1 cellular context compared by ENCODE assay signal in genomic region chrX:104137496-104137895, GRCh38.
TF ChIP-seq lines count a peak whose summit lies in the region.

No MANE protein-coding gene starts in this region.

TF ChIP-seq in GM23338, 12 proteins besides CTCF, POLR2A, EP300 and RAD21 (continued from another document):
- no peak for TF ChIP-seq REST (IDR thresholded peaks at IDR 0.05; ENCODE audit: unreplicated experiment)
- no peak for TF ChIP-seq STAT1 (IDR thresholded peaks at IDR 0.05; ENCODE audit: unreplicated experiment)
- TF ChIP-seq, protein P1, sequence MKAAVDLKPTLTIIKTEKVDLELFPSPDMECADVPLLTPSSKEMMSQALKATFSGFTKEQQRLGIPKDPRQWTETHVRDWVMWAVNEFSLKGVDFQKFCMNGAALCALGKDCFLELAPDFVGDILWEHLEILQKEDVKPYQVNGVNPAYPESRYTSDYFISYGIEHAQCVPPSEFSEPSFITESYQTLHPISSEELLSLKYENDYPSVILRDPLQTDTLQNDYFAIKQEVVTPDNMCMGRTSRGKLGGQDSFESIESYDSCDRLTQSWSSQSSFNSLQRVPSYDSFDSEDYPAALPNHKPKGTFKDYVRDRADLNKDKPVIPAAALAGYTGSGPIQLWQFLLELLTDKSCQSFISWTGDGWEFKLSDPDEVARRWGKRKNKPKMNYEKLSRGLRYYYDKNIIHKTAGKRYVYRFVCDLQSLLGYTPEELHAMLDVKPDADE (IDR thresholded peaks at IDR 0.05): no peak
- TF ChIP-seq CREB1 (CRISPR knock-in tag; IDR thresholded peaks at IDR 0.05; ENCODE audit: low read depth): no peak
- TF ChIP-seq POLR2AphosphoS5 (IDR thresholded peaks at IDR 0.05; ENCODE audit: low read depth): no peak
- no peak for TF ChIP-seq ZNF462 (CRISPR knock-in tag; IDR thresholded peaks at IDR 0.05)
- TF ChIP-seq ZNF331 (CRISPR knock-in tag; IDR thresholded peaks at IDR 0.05; ENCODE audit: low read depth): no peak
- TF ChIP-seq NANOG (IDR thresholded peaks at IDR 0.05; ENCODE audit: borderline replicate concordance): no peak
- TF ChIP-seq EZH2 (IDR thresholded peaks at IDR 0.05; ENCODE audit: low read depth, unreplicated experiment): no peak
- no peak for TF ChIP-seq JUNB (IDR thresholded peaks at IDR 0.05; ENCODE audit: unreplicated experiment)
- no peak for TF ChIP-seq EZH2phosphoT487 (IDR thresholded peaks at IDR 0.05; ENCODE audit: unreplicated experiment)
TF ChIP-seq in GM23338: peak in this region for 0.
